ENCODE assay signal across 2 cellular contexts in genomic region chrX:34656467-34656841, GRCh38.
TF ChIP-seq lines count a peak whose summit lies in the region.

No MANE protein-coding gene starts in this region.

TF ChIP-seq in liver, 16 proteins besides CTCF, POLR2A, EP300 and RAD21 (continued from another document):
- TF ChIP-seq REST (IDR thresholded peaks at IDR 0.05) (no peak), TAF1 (conservative IDR thresholded peaks at IDR 0.05) (no peak), GABPA (IDR thresholded peaks at IDR 0.05 in 1 of 2, conservative IDR thresholded peaks at IDR 0.05 in 1 of 2) (no peak), ZBTB33 (IDR thresholded peaks at IDR 0.05) (no peak), HNF4A (conservative IDR thresholded peaks at IDR 0.05) (no peak), FOXA1 (IDR thresholded peaks at IDR 0.05) (no peak), JUND (IDR thresholded peaks at IDR 0.05) (no peak), RXRA (IDR thresholded peaks at IDR 0.05) (no peak), EGR1 (IDR thresholded peaks at IDR 0.05; ENCODE audit: low read depth in 2 of 2) (no peak), YY1 (IDR thresholded peaks at IDR 0.05) (no peak), FOXA2 (IDR thresholded peaks at IDR 0.05) (no peak), SP1 (IDR thresholded peaks at IDR 0.05) (no peak), MAX (IDR thresholded peaks at IDR 0.05) (no peak)
TF ChIP-seq in liver: peak in this region for 0.

TF ChIP-seq in HepG2, 621 proteins besides CTCF, POLR2A, EP300 and RAD21 (continued from another document):
- TF ChIP-seq FOXP4 (CRISPR knock-in tag; IDR thresholded peaks at IDR 0.05) (no peak), TOE1 (CRISPR knock-in tag; IDR thresholded peaks at IDR 0.05) (no peak), PHB2 (IDR thresholded peaks at IDR 0.05; ENCODE audit: partially characterized antibody) (no peak), NCOA5 (CRISPR knock-in tag; IDR thresholded peaks at IDR 0.05) (no peak), ZNF317 (CRISPR knock-in tag; IDR thresholded peaks at IDR 0.05) (no peak), ZBTB3 (CRISPR knock-in tag; IDR thresholded peaks at IDR 0.05; ENCODE audit: borderline replicate concordance, low read depth) (no peak), GRHL1 (CRISPR knock-in tag; conservative IDR thresholded peaks at IDR 0.05) (no peak), PHF8 (CRISPR knock-in tag; IDR thresholded peaks at IDR 0.05) (no peak)
